ENCODE assay signal across 19 cellular contexts in the genomic region with DNA sequence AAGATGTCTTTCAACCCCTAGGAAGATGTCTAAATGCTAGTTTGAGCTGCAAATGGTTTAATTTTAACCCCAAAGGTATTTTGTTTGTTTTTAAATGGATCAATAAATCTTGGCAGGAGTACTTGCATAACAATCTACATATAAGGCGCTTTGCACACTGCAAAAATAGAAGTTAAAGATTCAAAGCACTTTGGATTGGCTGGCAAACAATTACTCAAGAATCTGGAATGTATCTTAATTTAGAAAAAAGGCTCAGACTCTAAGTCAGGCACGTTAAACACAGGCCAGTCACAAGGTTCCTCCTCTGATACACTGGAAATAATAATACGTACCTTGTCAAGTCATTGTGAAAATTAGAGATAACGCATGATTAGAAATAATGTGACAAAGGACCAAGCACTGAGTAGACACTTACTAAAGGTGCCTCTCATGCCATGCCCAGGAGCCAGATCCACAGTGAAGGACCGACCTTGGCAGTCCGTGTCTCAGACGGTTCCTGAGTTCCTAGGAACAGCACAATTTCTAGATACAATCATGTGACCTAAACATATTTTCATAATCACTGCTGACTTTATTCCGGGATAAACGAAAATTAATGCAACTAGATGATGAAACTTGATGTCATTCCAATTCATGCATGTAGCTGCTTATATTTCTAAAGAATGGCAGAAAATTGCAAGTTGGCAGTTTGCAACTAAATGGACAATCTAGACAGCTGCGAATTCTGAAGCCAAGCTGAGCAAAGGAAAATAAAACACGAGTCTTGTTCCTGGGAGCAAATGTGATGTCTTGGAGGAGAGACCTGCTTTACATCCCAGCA. TPM values are rescaled to one million over a fixed set of nuclear protein-coding genes. Genes with fewer than 3 reads are reported as not detected.
A peak's percentile ranks its signal among the peaks of the same experiment; 100 is the strongest.
DNase-seq lines count a peak whose midpoint lies in the region; ATAC-seq and TF ChIP-seq lines count a peak whose summit lies in the region.
"Had no signal": no experiment of that assay in that cellular context is flagged by ENCODE, and none has a peak within 500 bp of the region (broad histone marks: within the 10 kb centered on the region; RNA-seq: fewer than 3 reads in every experiment).

No MANE protein-coding gene starts in this region.

- H3K9me3 ChIP-seq in mucosa of descending colon, result no peaks in the 10 kb centered on the region
- H3K9me3 ChIP-seq: prostate gland had no signal

- no peaks in the 10 kb centered on the region for H3K36me3 ChIP-seq in mucosa of descending colon (ENCODE audit: low read depth)
- H3K36me3 ChIP-seq: prostate gland had no signal

- CTCF ChIA-PET in WTC11 (lab: Charles Lee), result interaction anchor here (1.0 kb wide), 1 partner anchor 172 kb away, joined by 3 read pairs; no protein-coding TSS in a partner anchor

- peak overlapping the region; percentile 22; the same call in 1 of the 2 replicates for H3K27ac Mint-ChIP-seq in WTC11
- peak overlapping the region; percentile 74 for H3K27ac Mint-ChIP-seq in progenitor cell of endocrine pancreas
- H3K27ac Mint-ChIP-seq: CD4-positive, alpha-beta T cell; effector memory CD8-positive, alpha-beta T cell; mesothelial cell of epicardium; stimulated activated naive B cell treated with anti-CD40 and anti-IgM and Interleukin-4, amounts not matched to agents 10 μg/mL and 1 μg/mL and 100 μg/mL, for 72 hours had no signal

- ATAC-seq in WTC11, result no peak
- no peak for ATAC-seq in mucosa of descending colon
- ATAC-seq: effector memory CD8-positive, alpha-beta T cell; stimulated activated naive B cell treated with anti-CD40 and anti-IgM and Interleukin-4, amounts not matched to agents 10 μg/mL and 1 μg/mL and 100 μg/mL, for 72 hours had no signal

- no peaks in the 10 kb centered on the region for H3K4me1 ChIP-seq in mucosa of descending colon (ENCODE audit: low read depth)
- H3K4me1 ChIP-seq: prostate gland had no signal

- no peaks in the 10 kb centered on the region for H3K9me3 Mint-ChIP-seq in WTC11
- H3K9me3 Mint-ChIP-seq in progenitor cell of endocrine pancreas (ENCODE audit: low read depth), result no peaks in the 10 kb centered on the region
- H3K9me3 Mint-ChIP-seq: CD4-positive, alpha-beta T cell; effector memory CD8-positive, alpha-beta T cell; mesothelial cell of epicardium; stimulated activated naive B cell treated with anti-CD40 and anti-IgM and Interleukin-4, amounts not matched to agents 10 μg/mL and 1 μg/mL and 100 μg/mL, for 72 hours had no signal

- H3K4me3 ChIP-seq in fibroblast of the aortic adventitia (ENCODE audit: low read depth, low read length), result no peak overlapping the region
- H3K4me3 ChIP-seq in mucosa of descending colon, result no peak overlapping the region
- H3K4me3 ChIP-seq: prostate gland had no signal

- peaks cover 54% of the 10 kb centered on the region for H3K4me1 Mint-ChIP-seq in WTC11
- peaks cover 32% of the 10 kb centered on the region for H3K4me1 Mint-ChIP-seq in progenitor cell of endocrine pancreas (ENCODE audit: low read depth)

- intact Hi-C loops in mucosa of descending colon (cut with DNase I, micrococcal nuclease), result no loop called here

- peak; percentile 56 for DNase-seq in EH (ENCODE audit: low read depth)
- DNase-seq in WTC11 (ENCODE audit: low spot score), result no peak
- peak; percentile 53 for DNase-seq in fibroblast of the aortic adventitia (ENCODE audit: low read depth)
- no peak for DNase-seq in progenitor cell of endocrine pancreas (ENCODE audit: low spot score, unreplicated experiment)
- no peak for DNase-seq in effector CD4-positive, alpha-beta T cell
- no peak for DNase-seq in glomerular visceral epithelial cell (ENCODE audit: extremely low spot score)
- no peak for DNase-seq in superior temporal gyrus (ENCODE audit: extremely low spot score)
- no peak for DNase-seq in mucosa of descending colon
- DNase-seq: activated CD4-positive, alpha-beta T cell treated with anti-CD3 and anti-CD28 coated beads for 4 hours; CD4-positive, alpha-beta T cell; effector memory CD8-positive, alpha-beta T cell; H7; NCI-H1092; NCI-H226; stimulated activated CD4-positive, alpha-beta T cell treated with anti-CD3 and anti-CD28 coated beads, Interleukin-4, amount 100 ng/mL, for 4 hours; stimulated activated naive B cell treated with anti-CD40 and anti-IgM and Interleukin-4, amounts not matched to agents 10 μg/mL and 1 μg/mL and 100 μg/mL, for 72 hours; SW 1271 had no signal

- POLR2A ChIA-PET in WTC11 (lab: Charles Lee), result no interaction called here

- H3K27me3 Mint-ChIP-seq in WTC11 (ENCODE audit: low read depth), result no peaks in the 10 kb centered on the region
- H3K27me3 Mint-ChIP-seq in progenitor cell of endocrine pancreas, result no peaks in the 10 kb centered on the region
- H3K27me3 Mint-ChIP-seq: CD4-positive, alpha-beta T cell; stimulated activated naive B cell treated with anti-CD40 and anti-IgM and Interleukin-4, amounts not matched to agents 10 μg/mL and 1 μg/mL and 100 μg/mL, for 72 hours had no signal

- H3K4me3 Mint-ChIP-seq in WTC11 (peak overlapping the region; percentile 18; the same call in 1 of the 2 replicates), progenitor cell of endocrine pancreas (ENCODE audit: low read depth) (no peak overlapping the region)
- H3K4me3 Mint-ChIP-seq: CD4-positive, alpha-beta T cell; effector memory CD8-positive, alpha-beta T cell; mesothelial cell of epicardium; stimulated activated naive B cell treated with anti-CD40 and anti-IgM and Interleukin-4, amounts not matched to agents 10 μg/mL and 1 μg/mL and 100 μg/mL, for 72 hours had no signal

- TF ChIP-seq CTCF in WTC11 (IDR thresholded peaks at IDR 0.05), result no peak
- no peak for TF ChIP-seq CTCF in fibroblast of the aortic adventitia (IDR thresholded peaks at IDR 0.05; ENCODE audit: insufficient read depth, low read length)
- TF ChIP-seq CTCF in progenitor cell of endocrine pancreas (IDR thresholded peaks at IDR 0.05; ENCODE audit: unreplicated experiment), result no peak
- no peak for TF ChIP-seq CTCF in mucosa of descending colon (IDR thresholded peaks at IDR 0.05)

- H3K36me3 Mint-ChIP-seq in WTC11, result no peaks in the 10 kb centered on the region; the same call in 1 of the 2 replicates
- H3K36me3 Mint-ChIP-seq in progenitor cell of endocrine pancreas (ENCODE audit: insufficient read depth), result peaks cover 7% of the 10 kb centered on the region
- H3K36me3 Mint-ChIP-seq: mesothelial cell of epicardium; stimulated activated naive B cell treated with anti-CD40 and anti-IgM and Interleukin-4, amounts not matched to agents 10 μg/mL and 1 μg/mL and 100 μg/mL, for 72 hours had no signal

TF ChIP-seq in WTC11, 78 proteins besides CTCF, POLR2A, EP300 and RAD21 (continues in another document):
- TF ChIP-seq TEAD1 (CRISPR knock-in tag; IDR thresholded peaks at IDR 0.05) (no peak), ATF1 (CRISPR knock-in tag; IDR thresholded peaks at IDR 0.05) (no peak), GABPB1 (CRISPR knock-in tag; IDR thresholded peaks at IDR 0.05) (no peak), SMAD3 (CRISPR knock-in tag; IDR thresholded peaks at IDR 0.05; ENCODE audit: borderline replicate concordance) (no peak), NFATC4 (CRISPR knock-in tag; IDR thresholded peaks at IDR 0.05) (no peak), FOXK1 (CRISPR knock-in tag; IDR thresholded peaks at IDR 0.05) (no peak), CREB1 (CRISPR knock-in tag; IDR thresholded peaks at IDR 0.05) (no peak), OVOL2 (CRISPR knock-in tag; IDR thresholded peaks at IDR 0.05; ENCODE audit: borderline replicate concordance) (no peak), PRRX2 (CRISPR knock-in tag; IDR thresholded peaks at IDR 0.05) (no peak)
- TF ChIP-seq, protein P1, sequence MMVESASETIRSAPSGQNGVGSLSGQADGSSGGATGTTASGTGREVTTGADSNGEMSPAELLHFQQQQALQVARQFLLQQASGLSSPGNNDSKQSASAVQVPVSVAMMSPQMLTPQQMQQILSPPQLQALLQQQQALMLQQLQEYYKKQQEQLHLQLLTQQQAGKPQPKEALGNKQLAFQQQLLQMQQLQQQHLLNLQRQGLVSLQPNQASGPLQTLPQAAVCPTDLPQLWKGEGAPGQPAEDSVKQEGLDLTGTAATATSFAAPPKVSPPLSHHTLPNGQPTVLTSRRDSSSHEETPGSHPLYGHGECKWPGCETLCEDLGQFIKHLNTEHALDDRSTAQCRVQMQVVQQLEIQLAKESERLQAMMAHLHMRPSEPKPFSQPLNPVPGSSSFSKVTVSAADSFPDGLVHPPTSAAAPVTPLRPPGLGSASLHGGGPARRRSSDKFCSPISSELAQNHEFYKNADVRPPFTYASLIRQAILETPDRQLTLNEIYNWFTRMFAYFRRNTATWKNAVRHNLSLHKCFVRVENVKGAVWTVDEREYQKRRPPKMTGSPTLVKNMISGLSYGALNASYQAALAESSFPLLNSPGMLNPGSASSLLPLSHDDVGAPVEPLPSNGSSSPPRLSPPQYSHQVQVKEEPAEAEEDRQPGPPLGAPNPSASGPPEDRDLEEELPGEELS (CRISPR knock-in tag; IDR thresholded peaks at IDR 0.05), result no peak
- TF ChIP-seq, protein P2, sequence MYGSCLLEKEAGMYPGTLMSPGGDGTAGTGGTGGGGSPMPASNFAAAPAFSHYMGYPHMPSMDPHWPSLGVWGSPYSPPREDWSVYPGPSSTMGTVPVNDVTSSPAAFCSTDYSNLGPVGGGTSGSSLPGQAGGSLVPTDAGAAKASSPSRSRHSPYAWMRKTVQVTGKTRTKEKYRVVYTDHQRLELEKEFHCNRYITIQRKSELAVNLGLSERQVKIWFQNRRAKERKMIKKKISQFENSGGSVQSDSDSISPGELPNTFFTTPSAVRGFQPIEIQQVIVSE (CRISPR knock-in tag; IDR thresholded peaks at IDR 0.05; ENCODE audit: borderline replicate concordance), result no peak
- TF ChIP-seq, protein P3, sequence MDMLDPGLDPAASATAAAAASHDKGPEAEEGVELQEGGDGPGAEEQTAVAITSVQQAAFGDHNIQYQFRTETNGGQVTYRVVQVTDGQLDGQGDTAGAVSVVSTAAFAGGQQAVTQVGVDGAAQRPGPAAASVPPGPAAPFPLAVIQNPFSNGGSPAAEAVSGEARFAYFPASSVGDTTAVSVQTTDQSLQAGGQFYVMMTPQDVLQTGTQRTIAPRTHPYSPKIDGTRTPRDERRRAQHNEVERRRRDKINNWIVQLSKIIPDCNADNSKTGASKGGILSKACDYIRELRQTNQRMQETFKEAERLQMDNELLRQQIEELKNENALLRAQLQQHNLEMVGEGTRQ (CRISPR knock-in tag; IDR thresholded peaks at IDR 0.05), result no peak

RNA-seq across cellular contexts. Expression of a gene that starts 49.6 kb away (rescaled TPM):
- total RNA-seq in WTC11 (2021), result 56.5 to 65.1 TPM (median 56.8 TPM) in 3 replicates
- total RNA-seq in fibroblast of the aortic adventitia (ENCODE audit: low replicate concordance), result under 0.01 TPM in 1 of 2 replicates, not detected in the other
- 105 and 121 TPM in 2 replicates for total RNA-seq in progenitor cell of endocrine pancreas
- 100 to 1,000 TPM in 1 of 3 donors, 10 to 100 TPM in 2; 52.0 to 136 (median 69.6) TPM for total RNA-seq in mucosa of descending colon
- total RNA-seq: CD4-positive, alpha-beta T cell had no signal

Comparison
In these comparisons a context has a peak if more than half of its experiments do, and no peak if none do; other contexts are left out.
1. DNase-seq: peak in EH (single experiment) and fibroblast of the aortic adventitia (single experiment); none in WTC11 (single experiment), progenitor cell of endocrine pancreas (single experiment), effector CD4-positive, alpha-beta T cell (single experiment), glomerular visceral epithelial cell (single experiment), superior temporal gyrus (single experiment) and mucosa of descending colon (0 of 3).
2. RNA of a gene that starts 49.6 kb away (total RNA-seq): 105 to 121 TPM in progenitor cell of endocrine pancreas, 52.0 to 136 TPM in mucosa of descending colon and 56.5 to 65.1 TPM in WTC11; under 0.01 TPM in fibroblast of the aortic adventitia; every median in the first group is over 10 times any median in the second.